8 cellular contexts compared by ENCODE assay signal in the genomic region with DNA sequence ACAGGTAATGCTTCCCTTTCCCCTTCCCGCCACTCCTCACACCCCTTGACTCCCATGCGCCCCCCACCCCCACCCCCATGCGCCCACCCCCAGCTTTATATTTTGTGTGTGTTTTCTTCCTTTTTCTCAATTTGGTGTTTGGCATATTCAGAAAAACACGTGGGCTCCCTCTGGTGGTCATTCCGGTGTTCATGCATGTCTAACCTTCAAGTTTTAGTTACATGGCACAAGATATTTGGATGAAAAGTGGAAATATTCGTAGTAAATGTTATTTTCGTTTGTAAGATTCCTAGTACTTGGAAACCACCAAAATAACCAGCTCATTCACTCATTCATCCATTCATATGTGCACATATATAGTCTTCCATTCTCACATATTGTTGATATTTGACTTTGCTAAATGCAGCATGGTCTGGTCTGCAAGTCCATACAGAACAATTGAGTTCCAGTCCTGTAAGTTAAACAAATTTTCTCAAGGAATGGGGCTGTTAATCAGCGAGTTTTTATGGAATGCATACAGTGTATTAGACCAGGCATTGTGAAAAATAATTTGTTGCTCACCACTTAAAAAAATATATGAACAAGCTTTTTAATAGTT.
DNase-seq lines count a peak whose midpoint lies in the region; ATAC-seq lines count a peak whose summit lies in the region.

No MANE protein-coding gene starts in this region.

- H3K4me2 ChIP-seq in mesenchymal stem cell (ENCODE audit: low read length, poor library complexity, severe bottlenecking): no peak overlapping the region

- no peak overlapping the region for H2AK5ac ChIP-seq in mesenchymal stem cell (ENCODE audit: low read length, severe bottlenecking)

- no peaks in the 10 kb centered on the region for H3K4me1 ChIP-seq in mesenchymal stem cell (ENCODE audit: control insufficient read depth, insufficient read depth, low read depth, low read length)

- H3K36me3 ChIP-seq in mesenchymal stem cell (ENCODE audit: control insufficient read depth in 1 of 2, insufficient read depth in 2 of 2, low read depth in 1 of 2, low read length in 2 of 2): no peaks in the 10 kb centered on the region

- no peak for ATAC-seq in GM18511 (IDR thresholded peaks at IDR 0.05; ENCODE audit: unreplicated experiment)

- H3K27ac ChIP-seq in mesenchymal stem cell (ENCODE audit: low read length, poor library complexity, severe bottlenecking): no peak overlapping the region

- no peak overlapping the region for H2BK12ac ChIP-seq in mesenchymal stem cell (ENCODE audit: low read length in 2 of 2)

- H3K23ac ChIP-seq in mesenchymal stem cell (ENCODE audit: low read length in 2 of 2): no peak overlapping the region

- no peak overlapping the region for H2BK120ac ChIP-seq in mesenchymal stem cell (ENCODE audit: low read depth, low read length)

- H3K9ac ChIP-seq in mesenchymal stem cell (ENCODE audit: low read length): no peak overlapping the region

- H4K8ac ChIP-seq in mesenchymal stem cell (ENCODE audit: low read length): no peak overlapping the region

- H3K4ac ChIP-seq in mesenchymal stem cell (ENCODE audit: low read depth in 1 of 2, low read length in 2 of 2): no peak overlapping the region

- H3K79me1 ChIP-seq in mesenchymal stem cell (replicated peaks; ENCODE audit: low read length, poor library complexity, severe bottlenecking): no peaks in the 10 kb centered on the region

- no peak overlapping the region for H3K4me3 ChIP-seq in mesenchymal stem cell (ENCODE audit: insufficient read depth in 1 of 2, low read depth in 1 of 2, low read length in 2 of 2)

- no peak overlapping the region for H2AFZ ChIP-seq in mesenchymal stem cell (ENCODE audit: low read depth, low read length)

- no peak overlapping the region for H2BK5ac ChIP-seq in mesenchymal stem cell (ENCODE audit: low read depth, low read length, poor library complexity, severe bottlenecking)

- no CpG with 5 or more reads among the region's 8 CpGs for WGBS in mesenchymal stem cell

- no peak overlapping the region for H3K18ac ChIP-seq in mesenchymal stem cell (ENCODE audit: low read depth in 1 of 2, low read length in 2 of 2)

- no peaks in the 10 kb centered on the region for H3K27me3 ChIP-seq in mesenchymal stem cell (ENCODE audit: control insufficient read depth in 1 of 2, insufficient read depth in 1 of 2, low read length in 2 of 2)

- no peak overlapping the region for H4K91ac ChIP-seq in mesenchymal stem cell (ENCODE audit: low read length)

- no peaks in the 10 kb centered on the region for H3K9me3 ChIP-seq in mesenchymal stem cell (ENCODE audit: control insufficient read depth, low read length)

- H3K14ac ChIP-seq in mesenchymal stem cell (ENCODE audit: low read length in 2 of 2): no peak overlapping the region

- no peak overlapping the region for H2BK15ac ChIP-seq in mesenchymal stem cell (ENCODE audit: low read depth, poor library complexity, severe bottlenecking)

- DNase-seq in SHP77 (lab: John Stamatoyannopoulos, UW) (peak; percentile 9 to 36), SHP77 treated with DMSO at 0.1 percent for 48 hours (lab: John Stamatoyannopoulos, UW) (no peak), NCI-H2171 (lab: John Stamatoyannopoulos, UW) (peak; percentile 49), dedifferentiated amniotic fluid mesenchymal stem cell (ENCODE audit: extremely low spot score) (peak; percentile 77), mesenchymal stem cell (peak; percentile 70)
- peak; percentile 45 to 65 for DNase-seq in activated CD4-positive, alpha-beta T cell treated with anti-CD3 and anti-CD28 coated beads for 24 hours (ENCODE audit: low read depth in 2 of 2)
- peak; percentile 28 to 34 for DNase-seq in stimulated activated CD8-positive, alpha-beta memory T cell treated with anti-CD3 and anti-CD28 coated beads, Interleukin-4, amount 100 ng/mL, for 1 hour (ENCODE audit: low read depth in 2 of 2, low spot score in 1 of 2)
